ENCODE assay signal across 16 cellular contexts in the genomic region with DNA sequence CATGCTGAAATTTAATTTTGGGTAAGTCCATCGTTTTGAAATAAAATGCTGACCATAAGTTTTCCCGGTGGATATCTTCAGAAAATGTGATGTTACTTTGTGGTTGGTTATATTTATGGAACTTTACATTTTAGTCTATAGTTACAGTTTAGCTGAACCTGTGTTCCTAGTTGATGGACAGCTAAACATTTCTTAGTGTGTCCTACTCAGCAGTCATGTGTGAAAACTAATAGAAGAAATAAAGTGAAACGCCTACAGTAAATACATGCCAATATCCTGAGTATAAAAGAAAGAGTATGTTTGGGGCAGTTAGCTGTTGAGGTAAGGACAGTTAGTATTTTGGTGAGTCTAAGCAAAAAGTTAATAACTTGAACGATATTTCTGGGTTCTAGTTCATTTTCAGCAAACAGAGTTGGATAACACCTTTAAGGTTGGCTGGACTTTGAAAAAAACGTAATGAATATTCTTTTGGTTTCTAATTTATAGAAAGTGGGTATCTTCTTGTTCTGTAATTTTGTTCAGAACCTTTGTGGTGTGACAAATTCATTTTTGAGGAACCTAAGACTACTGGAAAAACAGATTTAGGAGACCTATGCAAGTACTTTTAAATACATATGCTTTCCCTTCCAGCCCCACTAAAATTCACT.
"Had no signal": no experiment of that assay in that cellular context is flagged by ENCODE, and none has a peak within 500 bp of the region (broad histone marks: within the 10 kb centered on the region; RNA-seq: fewer than 3 reads in every experiment).

No MANE protein-coding gene starts in this region.

- H3K27me3 Mint-ChIP-seq: activated CD4-positive, alpha-beta memory T cell treated with anti-CD3 and anti-CD28 coated beads for 36 hours; activated CD8-positive, alpha-beta memory T cell treated with anti-CD3 and anti-CD28 coated beads, Interleukin-2, amount 10 ng/mL, durations not matched to agents 7 days and 5 days; activated naive CD4-positive, alpha-beta T cell treated with anti-CD3 and anti-CD28 coated beads, Interleukin-2, amount 10 ng/mL, durations not matched to agents 7 days and 5 days had no signal

- H3K4me3 ChIP-seq: dorsolateral prefrontal cortex, gastrocnemius medialis, heart right ventricle, lung, transverse colon had no signal

- DNase-seq: activated CD4-positive, alpha-beta memory T cell treated with anti-CD3 and anti-CD28 coated beads for 36 hours; activated CD4-positive, alpha-beta T cell treated with anti-CD3 and anti-CD28 coated beads for 1 hour; activated CD8-positive, alpha-beta memory T cell treated with anti-CD3 and anti-CD28 coated beads, Interleukin-2, amount 10 ng/mL, durations not matched to agents 7 days and 5 days; activated naive CD4-positive, alpha-beta T cell treated with anti-CD3 and anti-CD28 coated beads, Interleukin-2, amount 10 ng/mL, durations not matched to agents 7 days and 5 days; activated T-cell treated with anti-CD3 and anti-CD28 coated beads, Interleukin-2, amount 50 U/mL, for 1 hour; amniotic stem cell; dorsolateral prefrontal cortex; erythroblast; gastrocnemius medialis; heart right ventricle; stimulated activated CD4-positive, alpha-beta T cell treated with anti-CD3 and anti-CD28 coated beads, Interleukin-1b, Interleukin-23, amount 100 ng/mL, for 48 hours; substantia nigra; transverse colon had no signal

- H3K36me3 ChIP-seq: gastrocnemius medialis, transverse colon had no signal

- H3K9me3 Mint-ChIP-seq: activated CD4-positive, alpha-beta memory T cell treated with anti-CD3 and anti-CD28 coated beads for 36 hours; activated naive CD4-positive, alpha-beta T cell treated with anti-CD3 and anti-CD28 coated beads, Interleukin-2, amount 10 ng/mL, durations not matched to agents 7 days and 5 days had no signal

- H3K4me3 Mint-ChIP-seq: activated CD4-positive, alpha-beta memory T cell treated with anti-CD3 and anti-CD28 coated beads for 36 hours; activated CD8-positive, alpha-beta memory T cell treated with anti-CD3 and anti-CD28 coated beads, Interleukin-2, amount 10 ng/mL, durations not matched to agents 7 days and 5 days; activated naive CD4-positive, alpha-beta T cell treated with anti-CD3 and anti-CD28 coated beads, Interleukin-2, amount 10 ng/mL, durations not matched to agents 7 days and 5 days had no signal

- ATAC-seq: activated CD8-positive, alpha-beta memory T cell treated with anti-CD3 and anti-CD28 coated beads, Interleukin-2, amount 10 ng/mL, durations not matched to agents 7 days and 5 days; gastrocnemius medialis; heart right ventricle had no signal

- H3K9me3 ChIP-seq: gastrocnemius medialis, heart right ventricle, neutrophil, transverse colon had no signal

- H3K27me3 ChIP-seq: dorsolateral prefrontal cortex, gastrocnemius medialis, heart right ventricle, neutrophil, transverse colon had no signal

- H3K27ac ChIP-seq: heart right ventricle, neutrophil, parathyroid adenoma, transverse colon had no signal

- H3K27ac Mint-ChIP-seq: activated CD4-positive, alpha-beta memory T cell treated with anti-CD3 and anti-CD28 coated beads for 36 hours; activated CD8-positive, alpha-beta memory T cell treated with anti-CD3 and anti-CD28 coated beads, Interleukin-2, amount 10 ng/mL, durations not matched to agents 7 days and 5 days; activated naive CD4-positive, alpha-beta T cell treated with anti-CD3 and anti-CD28 coated beads, Interleukin-2, amount 10 ng/mL, durations not matched to agents 7 days and 5 days had no signal

- H3K9ac ChIP-seq: parathyroid adenoma had no signal

- H2AFZ ChIP-seq: parathyroid adenoma had no signal
